ENCODE assay signal across 21 cellular contexts in genomic region chr4:168719725-168720124, GRCh38.
DNase-seq lines count a peak whose midpoint lies in the region; ATAC-seq, FAIRE-seq and TF ChIP-seq lines count a peak whose summit lies in the region.
"Had no signal": no experiment of that assay in that cellular context is flagged by ENCODE, and none has a peak within 500 bp of the region (broad histone marks: within the 10 kb centered on the region; RNA-seq: fewer than 3 reads in every experiment).

No MANE protein-coding gene starts in this region.

- peaks cover 0 to 4% of the 10 kb centered on the region in 2 experiments; a peak in 1 of 4 replicates for H3K4me1 ChIP-seq in SK-N-SH (ENCODE audit: control insufficient read depth in 1 of 2, insufficient read depth in 2 of 2, low read depth in 1 of 2, low read length in 1 of 2)
- peaks cover 8% of the 10 kb centered on the region; the same call in 1 of the 3 replicates for H3K4me1 ChIP-seq in A549
- peaks cover 20% of the 10 kb centered on the region for H3K4me1 ChIP-seq in astrocyte (ENCODE audit: insufficient read depth, low read length)

- no peak for ATAC-seq in SK-N-SH treated with all-trans-retinoic acid at 6 μM for 48 hours
- no peak for ATAC-seq in A549
- ATAC-seq: GM23338, HCT116 had no signal

- H3K27ac ChIP-seq in SK-N-SH (ENCODE audit: low read depth in 2 of 2, low read length in 1 of 2) (no peak overlapping the region), A549 (no peak overlapping the region), astrocyte (ENCODE audit: low read depth, low read length) (no peak overlapping the region)
- H3K27ac ChIP-seq: 22Rv1 had no signal

- H4K20me1 ChIP-seq in SK-N-SH (ENCODE audit: insufficient read depth) (no peaks in the 10 kb centered on the region), astrocyte (ENCODE audit: insufficient read depth, low read length) (no peaks in the 10 kb centered on the region)

- in situ Hi-C loops in ACHN (cut with HindIII; ENCODE audit: low pct_ligation_motif_present, low pct_unique_long_range_greater_than_20kb, low sequenced_read_pairs): no loop called here

- H3K9me2 ChIP-seq in SK-N-SH: no peaks in the 10 kb centered on the region

- H3K9ac ChIP-seq in SK-N-SH (no peak overlapping the region), astrocyte (ENCODE audit: low read length) (no peak overlapping the region)

- no peak for TF ChIP-seq CTCF in SK-N-SH (IDR thresholded peaks at IDR 0.05)
- no peak for TF ChIP-seq CTCF in A549 (IDR thresholded peaks at IDR 0.05)
- no peak for TF ChIP-seq CTCF in astrocyte (IDR thresholded peaks at IDR 0.05; ENCODE audit: insufficient read depth, low read depth, low read length)

- H3K9me3 ChIP-seq in SK-N-SH (no peaks in the 10 kb centered on the region), A549 (no peaks in the 10 kb centered on the region), astrocyte (ENCODE audit: insufficient read depth, low read depth, low read length) (no peaks in the 10 kb centered on the region)

- DNase-seq in SK-N-SH: no peak
- no peak for DNase-seq in A549 (ENCODE audit: low read depth in 1 of 2, low spot score in 1 of 2)
- DNase-seq in astrocyte (ENCODE audit: low read depth): no peak
- no peak for DNase-seq in ACHN
- no peak for DNase-seq in effector CD8-positive, alpha-beta T cell (lab: John Stamatoyannopoulos, UW)
- DNase-seq: C1 segment of cervical spinal cord; Calu3; CD4-positive, alpha-beta memory T cell; COR-L47; DMS53; DMS79 treated with DMSO at 0.1 percent for 48 hours; GF-D8; H9; HFFc6 had no signal

- TF ChIP-seq EP300 in SK-N-SH (IDR thresholded peaks at IDR 0.05; ENCODE audit: borderline replicate concordance in 1 of 2, low read depth in 1 of 2, low read length in 1 of 2) (no peak), A549 (IDR thresholded peaks at IDR 0.05) (no peak)

- no peak overlapping the region for H3K4me2 ChIP-seq in SK-N-SH
- no peak overlapping the region for H3K4me2 ChIP-seq in A549
- no peak overlapping the region for H3K4me2 ChIP-seq in astrocyte (ENCODE audit: low read length)
- H3K4me2 ChIP-seq: GM23338 had no signal

- H3K27me3 ChIP-seq in SK-N-SH (ENCODE audit: insufficient read depth) (no peaks in the 10 kb centered on the region), astrocyte (ENCODE audit: insufficient read depth, low read length) (no peaks in the 10 kb centered on the region)

- H3K79me2 ChIP-seq in SK-N-SH (ENCODE audit: insufficient read depth) (no peaks in the 10 kb centered on the region), astrocyte (ENCODE audit: insufficient read depth, low read length) (peaks cover 13% of the 10 kb centered on the region)

- H3K36me3 ChIP-seq in SK-N-SH (replicated peaks in 1 of 2; ENCODE audit: control insufficient read depth in 1 of 2, insufficient read depth in 2 of 2, low read length in 1 of 2) (peaks cover 0 to 7% of the 10 kb centered on the region in 2 experiments), astrocyte (ENCODE audit: insufficient read depth, low read length) (peaks cover 3% of the 10 kb centered on the region)

- no peak overlapping the region for H3K4me3 ChIP-seq in SK-N-SH (ENCODE audit: low read depth in 2 of 2, low read length in 1 of 2)
- no peak overlapping the region for H3K4me3 ChIP-seq in A549
- H3K4me3 ChIP-seq in astrocyte (ENCODE audit: insufficient read depth, low read depth, low read length): no peak overlapping the region
- H3K4me3 ChIP-seq: GM23338 had no signal

- no peaks in the 10 kb centered on the region for H3F3A ChIP-seq in SK-N-SH (replicated peaks; ENCODE audit: insufficient read depth)

- WGBS in SK-N-SH (ENCODE audit: low lambda C conversion rate): 87% methylated on average over 1 of the region's 1 CpG
- 100% methylated on average over 1 of the region's 1 CpG for WGBS in A549 (ENCODE audit: missing lambda C conversion rate)

- no peak for TF ChIP-seq POLR2A in A549 (IDR thresholded peaks at IDR 0.05; ENCODE audit: low read length)

- peaks cover 42% of the 10 kb centered on the region for H3K4me1 Mint-ChIP-seq in astrocyte (ENCODE audit: low read depth, unreplicated experiment)

- no peak overlapping the region for H3K4me3 Mint-ChIP-seq in astrocyte (ENCODE audit: unreplicated experiment)
- H3K4me3 Mint-ChIP-seq: CD4-positive, alpha-beta memory T cell; GM23338; H9; HFFc6 had no signal

- TF ChIP-seq RAD21 in SK-N-SH (IDR thresholded peaks at IDR 0.05; ENCODE audit: low read length): no peak
- TF ChIP-seq RAD21 in A549 (conservative IDR thresholded peaks at IDR 0.05 in 1 of 2, IDR thresholded peaks at IDR 0.05 in 1 of 2): no peak

- CTCF ChIA-PET in SK-N-SH (lab: Yijun Ruan, JAX) (no interaction called here), A549 (lab: Yijun Ruan, JAX) (no interaction called here)

- FAIRE-seq in A549 (lab: Jason Lieb, UNC) (no peak), astrocyte (lab: Jason Lieb, UNC) (peak; percentile 9)
- FAIRE-seq: A204.1, GM12891, GM18507 had no signal

- POLR2A ChIA-PET in SK-N-SH (lab: Yijun Ruan, JAX) (no interaction called here), A549 (lab: Yijun Ruan, JAX) (no interaction called here)

- H3K27ac Mint-ChIP-seq in astrocyte (ENCODE audit: unreplicated experiment): no peak overlapping the region
- H3K27ac Mint-ChIP-seq: CD4-positive, alpha-beta memory T cell; GM23338; H9; HFFc6 had no signal

- H2AFZ ChIP-seq in SK-N-SH (ENCODE audit: low read depth) (no peak overlapping the region), astrocyte (ENCODE audit: low read depth, low read length) (no peak overlapping the region)
- H2AFZ ChIP-seq: GM23338 had no signal

- no peaks in the 10 kb centered on the region for H3K9me3 Mint-ChIP-seq in astrocyte (ENCODE audit: unreplicated experiment)
- H3K9me3 Mint-ChIP-seq: GM23338, HFFc6 had no signal

- H3K27me3 Mint-ChIP-seq in astrocyte (ENCODE audit: low read depth, unreplicated experiment): no peaks in the 10 kb centered on the region
- H3K27me3 Mint-ChIP-seq: CD4-positive, alpha-beta memory T cell had no signal

- peaks cover 33% of the 10 kb centered on the region for H3K36me3 Mint-ChIP-seq in astrocyte (ENCODE audit: low read depth, unreplicated experiment)
- H3K36me3 Mint-ChIP-seq: CD4-positive, alpha-beta memory T cell had no signal

TF ChIP-seq in SK-N-SH treated with all-trans-retinoic acid at 6 μM for 48 hours, 23 proteins besides CTCF, POLR2A, EP300 and RAD21:
- TF ChIP-seq TCF4 (CRISPR knock-in tag; IDR thresholded peaks at IDR 0.05; ENCODE audit: borderline replicate concordance) (no peak), ZNF8 (CRISPR knock-in tag; IDR thresholded peaks at IDR 0.05) (peak; percentile 68)

TF ChIP-seq in SK-N-SH, 30 proteins besides CTCF, POLR2A, EP300 and RAD21 (continues in another document):
- TF ChIP-seq REST (IDR thresholded peaks at IDR 0.05; ENCODE audit: low read depth, low read length) (no peak), ELF1 (IDR thresholded peaks at IDR 0.05) (no peak)

TF ChIP-seq in A549, 52 proteins besides CTCF, POLR2A, EP300 and RAD21:
- peak; percentile 17; the same call in 1 of the 2 replicates for TF ChIP-seq KDM1A (IDR thresholded peaks at IDR 0.05; ENCODE audit: low read depth)
- TF ChIP-seq ZSCAN20 (CRISPR knock-in tag; IDR thresholded peaks at IDR 0.05): no peak
